ENCODE assay signal across 8 cellular contexts in genomic region chr3:38139652-38140051, GRCh38. TPM values are rescaled to one million over a fixed set of nuclear protein-coding genes. Genes with fewer than 3 reads are reported as not detected.
DNase-seq lines count a peak whose midpoint lies in the region; ATAC-seq and TF ChIP-seq lines count a peak whose summit lies in the region.

No MANE protein-coding gene starts in this region.

- DNase-seq in GM23248 (no peak), activated B cell treated with CpG ODN at 0.5 μM for 24 hours (no peak), hepatocyte (ENCODE audit: low spot score) (no peak), activated gamma-delta T cell treated with Interleukin-2 at 50 U/mL for 16 hours (no peak), AG08396 (ENCODE audit: low spot score) (no peak), Ammon's horn (ENCODE audit: low spot score) (no peak), SIG-M5 (lab: John Stamatoyannopoulos, UW) (no peak)

- H3K4me1 ChIP-seq in GM23248 (ENCODE audit: insufficient read depth) (peaks cover 15% of the 10 kb centered on the region; the same call in 1 of the 2 replicates), hepatocyte (ENCODE audit: insufficient read depth) (peaks cover 26% of the 10 kb centered on the region), skeletal muscle tissue (ENCODE audit: control insufficient read depth in 3 of 3, insufficient read depth in 3 of 3, low read length in 3 of 3) (peaks cover 27 to 37% (median 29%) of the 10 kb centered on the region in 3 donors)

- H3K9ac ChIP-seq in GM23248 (peak overlapping the region; percentile 83), skeletal muscle tissue (ENCODE audit: low read depth in 1 of 3, low read length in 3 of 3) (peak overlapping the region; percentile 79 to 89 (median 81))

- intact Hi-C loops in activated B cell treated with CpG ODN at 0.5 μM for 24 hours (cut with micrococcal nuclease) = loop anchor here (1.0 to 5.0 kb wide), 4 partner anchors 10 to 1011 kb away; partner anchors contain the start of gene XYLB

- CTCF ChIA-PET in activated B cell treated with CpG ODN at 0.5 μM for 24 hours (lab: Charles Lee) = interaction anchor here (1.4 to 1.7 kb wide), 2 partner anchors 24 to 28 kb away, joined by 5 to 6 read pairs; no protein-coding TSS in a partner anchor

- H3K27ac ChIP-seq in GM23248 (no peak overlapping the region), hepatocyte (peak overlapping the region; percentile 96), skeletal muscle tissue (ENCODE audit: low read depth, low read length) (no peak overlapping the region)

- no peaks in the 10 kb centered on the region for H3K27me3 Mint-ChIP-seq in activated B cell treated with CpG ODN at 0.5 μM for 24 hours

- H3K27me3 ChIP-seq in GM23248 (replicated peaks; ENCODE audit: insufficient read depth) = no peaks in the 10 kb centered on the region
- no peaks in the 10 kb centered on the region for H3K27me3 ChIP-seq in hepatocyte
- H3K27me3 ChIP-seq in skeletal muscle tissue (ENCODE audit: control insufficient read depth in 3 of 3, insufficient read depth in 3 of 3, low read length in 3 of 3) = peaks cover 0 to 5% (median 0%) of the 10 kb centered on the region in 3 donors

- H3K4me3 ChIP-seq in GM23248 = peak overlapping the region; percentile 90
- peak overlapping the region; percentile 89 for H3K4me3 ChIP-seq in hepatocyte
- H3K4me3 ChIP-seq in skeletal muscle tissue (ENCODE audit: low read length in 3 of 3) = peak overlapping the region; percentile 92 to 96 (median 93)

- H3K9me3 ChIP-seq in GM23248 (ENCODE audit: low read depth) (no peaks in the 10 kb centered on the region), hepatocyte (ENCODE audit: low read depth) (no peaks in the 10 kb centered on the region), skeletal muscle tissue (ENCODE audit: control insufficient read depth in 3 of 3, low read length in 3 of 3) (no peaks in the 10 kb centered on the region)

- TF ChIP-seq CTCF in activated B cell treated with CpG ODN at 0.5 μM for 24 hours (IDR thresholded peaks at IDR 0.05) (no peak), hepatocyte (IDR thresholded peaks at IDR 0.05; ENCODE audit: poor library complexity) (no peak)

- in situ Hi-C loops in GM23248 (cut with MboI) = no loop called here

- H3K4me2 ChIP-seq in GM23248 (ENCODE audit: unreplicated experiment) (peak overlapping the region; percentile 95), hepatocyte (peak overlapping the region; percentile 79)

- H3K36me3 ChIP-seq in GM23248 (ENCODE audit: low read depth) (no peaks in the 10 kb centered on the region; the same call in 1 of the 2 replicates), hepatocyte (replicated peaks; ENCODE audit: insufficient read depth, low read depth) (no peaks in the 10 kb centered on the region), skeletal muscle tissue (ENCODE audit: control insufficient read depth in 3 of 3, insufficient read depth in 3 of 3, low read length in 3 of 3) (peaks cover 8 to 15% (median 14%) of the 10 kb centered on the region in 3 donors)

- H4K20me1 ChIP-seq in GM23248 (ENCODE audit: insufficient read depth) (no peaks in the 10 kb centered on the region), hepatocyte (ENCODE audit: insufficient read depth, poor library complexity, severe bottlenecking) (peaks cover 4% of the 10 kb centered on the region)

- H2AFZ ChIP-seq in GM23248 = no peak overlapping the region
- no peak overlapping the region for H2AFZ ChIP-seq in hepatocyte

- no peaks in the 10 kb centered on the region for H3K9me2 ChIP-seq in GM23248 (ENCODE audit: insufficient read depth)
- H3K9me2 ChIP-seq in hepatocyte (replicated peaks; ENCODE audit: insufficient read depth) = no peaks in the 10 kb centered on the region

- peaks cover 43% of the 10 kb centered on the region for H3K36me3 Mint-ChIP-seq in activated B cell treated with CpG ODN at 0.5 μM for 24 hours (ENCODE audit: low read depth)

- no peaks in the 10 kb centered on the region for H3K9me3 Mint-ChIP-seq in activated B cell treated with CpG ODN at 0.5 μM for 24 hours

- H3F3A ChIP-seq in GM23248 (ENCODE audit: insufficient read depth) = 0 out of 2 replicates have a peak, but pooled peaks cover 8% of the 10 kb centered on the region

- H3K79me2 ChIP-seq in GM23248 (ENCODE audit: insufficient read depth) (peaks cover 37% of the 10 kb centered on the region), hepatocyte (peaks cover 50% of the 10 kb centered on the region)

- H3K4me3 Mint-ChIP-seq in activated B cell treated with CpG ODN at 0.5 μM for 24 hours = peak overlapping the region; percentile 97

- peaks cover 73% of the 10 kb centered on the region for H3K4me1 Mint-ChIP-seq in activated B cell treated with CpG ODN at 0.5 μM for 24 hours

- 77% methylated on average over 7 of the region's 7 CpGs for WGBS in GM23248 (ENCODE audit: low coverage in 1 of 2, low lambda C conversion rate in 2 of 2, missing lambda C conversion rate in 2 of 2), 2 experiments
- WGBS in hepatocyte (ENCODE audit: low lambda C conversion rate, missing lambda C conversion rate) = 81% methylated on average over 7 of the region's 7 CpGs

- H3K27ac Mint-ChIP-seq in activated B cell treated with CpG ODN at 0.5 μM for 24 hours = peak overlapping the region; percentile 99

- no peak for ATAC-seq in activated B cell treated with CpG ODN at 0.5 μM for 24 hours (ENCODE audit: low read depth)

- POLR2A ChIA-PET in activated B cell treated with CpG ODN at 0.5 μM for 24 hours (lab: Charles Lee) = interaction anchor here (0.6 to 8.4 kb wide), 7 partner anchors 9 to 145 kb away, joined by 3 to 217 read pairs (median 3); partner anchors contain the start of gene OXSR1

RNA-seq across cellular contexts. Expression of gene MYD88, which starts 1.2 kb away (rescaled TPM):
- 6.7 and 8.6 TPM in 2 replicates for total RNA-seq in GM23248 (2014; rRNA removed; shearing (Covaris generic))
- polyA plus RNA-seq in GM23248 (2016; fragmentation: Nextera tagmentation; extraction: Ambion mirVana) = 32.1 and 33.3 TPM in 2 replicates
- total RNA-seq in activated B cell treated with CpG ODN at 0.5 μM for 24 hours = 60.1 and 62.7 TPM in 2 replicates
- 12.7 and 14.3 TPM in 2 replicates for total RNA-seq in hepatocyte
- polyA plus RNA-seq in hepatocyte = 44.7 and 51.4 TPM in 2 replicates
- total RNA-seq in skeletal muscle tissue = 5.2 TPM

RNA-seq across cellular contexts. Expression of gene ACAA1, which starts 2.7 kb away (rescaled TPM):
- 18.7 and 32.9 TPM in 2 replicates for total RNA-seq in GM23248 (2014; rRNA removed; shearing (Covaris generic))
- 49.3 and 50.5 TPM in 2 replicates for polyA plus RNA-seq in GM23248 (2016; fragmentation: Nextera tagmentation; extraction: Ambion mirVana)
- 78.1 and 79.6 TPM in 2 replicates for total RNA-seq in activated B cell treated with CpG ODN at 0.5 μM for 24 hours
- 141 and 152 TPM in 2 replicates for total RNA-seq in hepatocyte
- polyA plus RNA-seq in hepatocyte = 213 and 250 TPM in 2 replicates
- 21.9 TPM for total RNA-seq in skeletal muscle tissue

RNA-seq across cellular contexts. Expression of gene OXSR1, which starts 25.7 kb away (rescaled TPM):
- total RNA-seq in GM23248 (2014; rRNA removed; shearing (Covaris generic)) = 29.5 and 40.0 TPM in 2 replicates
- polyA plus RNA-seq in GM23248 (2016; fragmentation: Nextera tagmentation; extraction: Ambion mirVana) = 15.0 and 17.1 TPM in 2 replicates
- total RNA-seq in activated B cell treated with CpG ODN at 0.5 μM for 24 hours = 34.8 and 40.2 TPM in 2 replicates
- 30.7 TPM in 2 replicates for total RNA-seq in hepatocyte
- 11.7 and 15.7 TPM in 2 replicates for polyA plus RNA-seq in hepatocyte
- 20.9 TPM for total RNA-seq in skeletal muscle tissue
